In genomic region chr4:158055668-158056067, GRCh38 we compare ENCODE assay signal across 29 cellular contexts.
"Had no signal": no experiment of that assay in that cellular context is flagged by ENCODE, and none has a peak within 500 bp of the region (broad histone marks: within the 10 kb centered on the region; RNA-seq: fewer than 3 reads in every experiment).

No MANE protein-coding gene starts in this region.

- DNase-seq: activated CD4-positive, alpha-beta memory T cell treated with anti-CD3 and anti-CD28 coated beads for 36 hours; activated CD4-positive, alpha-beta T cell treated with anti-CD3 and anti-CD28 coated beads for 48 hours; activated CD8-positive, alpha-beta memory T cell treated with anti-CD3 and anti-CD28 coated beads, Interleukin-2, amount 50 U/mL, for 4 hours; activated gamma-delta T cell; activated naive CD4-positive, alpha-beta T cell treated with anti-CD3 and anti-CD28 coated beads, Interleukin-2, amount 10 ng/mL, durations not matched to agents 7 days and 5 days; activated naive CD8-positive, alpha-beta T cell treated with anti-CD3 and anti-CD28 coated beads, Interleukin-2, amount 10 ng/mL, durations not matched to agents 7 days and 5 days; activated T-cell treated with anti-CD3 and anti-CD28 coated beads, Interleukin-2, amount 50 U/mL, for 24 hours; amniotic stem cell; brain microvascular endothelial cell; dermis blood vessel endothelial cell; effector CD4-positive, alpha-beta T cell; islet precursor cell; midbrain; naive thymus-derived CD4-positive, alpha-beta T cell; nucleus accumbens; pancreas; retina; stimulated activated CD4-positive, alpha-beta T cell treated with anti-CD3 and anti-CD28 coated beads, Interleukin-4, amount 100 ng/mL, for 24 hours; stimulated activated naive CD8-positive, alpha-beta T cell treated with anti-CD3 and anti-CD28 coated beads, Interleukin-15, amount 100 ng/mL, for 72 hours; substantia nigra; thyroid gland; upper lobe of left lung had no signal

- H3K36me3 Mint-ChIP-seq: activated CD4-positive, alpha-beta memory T cell treated with anti-CD3 and anti-CD28 coated beads for 36 hours; activated naive CD4-positive, alpha-beta T cell treated with anti-CD3 and anti-CD28 coated beads, Interleukin-2, amount 10 ng/mL, durations not matched to agents 7 days and 5 days; activated naive CD8-positive, alpha-beta T cell treated with anti-CD3 and anti-CD28 coated beads, Interleukin-2, amount 10 ng/mL, durations not matched to agents 7 days and 5 days; naive thymus-derived CD4-positive, alpha-beta T cell; stimulated activated effector memory CD8-positive, alpha-beta T cell treated with anti-CD3 and anti-CD28 coated beads, Interleukin-12 subunit alpha, Interleukin-12 subunit beta, amount 100 ng/mL, for 72 hours had no signal

- H3K4me1 Mint-ChIP-seq: activated naive CD4-positive, alpha-beta T cell treated with anti-CD3 and anti-CD28 coated beads, Interleukin-2, amount 10 ng/mL, durations not matched to agents 7 days and 5 days; activated naive CD8-positive, alpha-beta T cell treated with anti-CD3 and anti-CD28 coated beads, Interleukin-2, amount 10 ng/mL, durations not matched to agents 7 days and 5 days; central memory CD8-positive, alpha-beta T cell; naive thymus-derived CD4-positive, alpha-beta T cell; stimulated activated effector memory CD8-positive, alpha-beta T cell treated with anti-CD3 and anti-CD28 coated beads, Interleukin-12 subunit alpha, Interleukin-12 subunit beta, amount 100 ng/mL, for 72 hours; stimulated activated naive CD8-positive, alpha-beta T cell treated with anti-CD3 and anti-CD28 coated beads, Interleukin-15, amount 100 ng/mL, for 72 hours had no signal

- H3K36me3 ChIP-seq: brain microvascular endothelial cell, esophagus muscularis mucosa, gastroesophageal sphincter, pancreas, prostate gland, thyroid gland, upper lobe of left lung had no signal

- H3K27ac Mint-ChIP-seq: activated CD4-positive, alpha-beta memory T cell treated with anti-CD3 and anti-CD28 coated beads for 36 hours; activated naive CD4-positive, alpha-beta T cell treated with anti-CD3 and anti-CD28 coated beads, Interleukin-2, amount 10 ng/mL, durations not matched to agents 7 days and 5 days; activated naive CD8-positive, alpha-beta T cell treated with anti-CD3 and anti-CD28 coated beads, Interleukin-2, amount 10 ng/mL, durations not matched to agents 7 days and 5 days; activated T-cell treated with anti-CD3 and anti-CD28 coated beads, Interleukin-2, amount 50 U/mL, for 24 hours; naive thymus-derived CD4-positive, alpha-beta T cell; stimulated activated effector memory CD8-positive, alpha-beta T cell treated with anti-CD3 and anti-CD28 coated beads, Interleukin-12 subunit alpha, Interleukin-12 subunit beta, amount 100 ng/mL, for 72 hours; stimulated activated naive CD8-positive, alpha-beta T cell treated with anti-CD3 and anti-CD28 coated beads, Interleukin-15, amount 100 ng/mL, for 72 hours had no signal

- ATAC-seq: gastroesophageal sphincter; naive thymus-derived CD4-positive, alpha-beta T cell; pancreas; stimulated activated effector memory CD8-positive, alpha-beta T cell treated with anti-CD3 and anti-CD28 coated beads, Interleukin-12 subunit alpha, Interleukin-12 subunit beta, amount 100 ng/mL, for 72 hours; stimulated activated naive CD8-positive, alpha-beta T cell treated with anti-CD3 and anti-CD28 coated beads, Interleukin-15, amount 100 ng/mL, for 72 hours had no signal

- H3K27me3 Mint-ChIP-seq: activated CD4-positive, alpha-beta memory T cell treated with anti-CD3 and anti-CD28 coated beads for 36 hours; activated naive CD4-positive, alpha-beta T cell treated with anti-CD3 and anti-CD28 coated beads, Interleukin-2, amount 10 ng/mL, durations not matched to agents 7 days and 5 days; activated naive CD8-positive, alpha-beta T cell treated with anti-CD3 and anti-CD28 coated beads, Interleukin-2, amount 10 ng/mL, durations not matched to agents 7 days and 5 days; activated T-cell treated with anti-CD3 and anti-CD28 coated beads, Interleukin-2, amount 50 U/mL, for 24 hours; central memory CD8-positive, alpha-beta T cell; stimulated activated naive CD8-positive, alpha-beta T cell treated with anti-CD3 and anti-CD28 coated beads, Interleukin-15, amount 100 ng/mL, for 72 hours had no signal

- H3K4me3 ChIP-seq: esophagus muscularis mucosa, gastroesophageal sphincter, hepatocyte, pancreas, prostate gland, thyroid gland, upper lobe of left lung had no signal

- H3K4me1 ChIP-seq: esophagus muscularis mucosa, gastroesophageal sphincter, pancreas, prostate gland, thyroid gland, upper lobe of left lung had no signal

- H3K9me3 ChIP-seq: esophagus muscularis mucosa, gastroesophageal sphincter, pancreas, prostate gland, thyroid gland, upper lobe of left lung had no signal

- H3K27me3 ChIP-seq: brain microvascular endothelial cell, esophagus muscularis mucosa, gastroesophageal sphincter, hepatocyte, pancreas, thyroid gland, upper lobe of left lung had no signal

- H3K4me3 Mint-ChIP-seq: activated CD4-positive, alpha-beta memory T cell treated with anti-CD3 and anti-CD28 coated beads for 36 hours; activated naive CD4-positive, alpha-beta T cell treated with anti-CD3 and anti-CD28 coated beads, Interleukin-2, amount 10 ng/mL, durations not matched to agents 7 days and 5 days; activated naive CD8-positive, alpha-beta T cell treated with anti-CD3 and anti-CD28 coated beads, Interleukin-2, amount 10 ng/mL, durations not matched to agents 7 days and 5 days; activated T-cell treated with anti-CD3 and anti-CD28 coated beads, Interleukin-2, amount 50 U/mL, for 24 hours; central memory CD8-positive, alpha-beta T cell; naive thymus-derived CD4-positive, alpha-beta T cell; neural crest cell; stimulated activated effector memory CD8-positive, alpha-beta T cell treated with anti-CD3 and anti-CD28 coated beads, Interleukin-12 subunit alpha, Interleukin-12 subunit beta, amount 100 ng/mL, for 72 hours; stimulated activated naive CD8-positive, alpha-beta T cell treated with anti-CD3 and anti-CD28 coated beads, Interleukin-15, amount 100 ng/mL, for 72 hours had no signal

- H3K79me2 ChIP-seq: hepatocyte had no signal

- H3K9me3 Mint-ChIP-seq: activated CD4-positive, alpha-beta memory T cell treated with anti-CD3 and anti-CD28 coated beads for 36 hours; activated naive CD4-positive, alpha-beta T cell treated with anti-CD3 and anti-CD28 coated beads, Interleukin-2, amount 10 ng/mL, durations not matched to agents 7 days and 5 days; activated naive CD8-positive, alpha-beta T cell treated with anti-CD3 and anti-CD28 coated beads, Interleukin-2, amount 10 ng/mL, durations not matched to agents 7 days and 5 days; activated T-cell treated with anti-CD3 and anti-CD28 coated beads, Interleukin-2, amount 50 U/mL, for 24 hours; stimulated activated naive CD8-positive, alpha-beta T cell treated with anti-CD3 and anti-CD28 coated beads, Interleukin-15, amount 100 ng/mL, for 72 hours had no signal

- H3K4me2 ChIP-seq: hepatocyte had no signal

- H2AFZ ChIP-seq: hepatocyte had no signal

- H3K27ac ChIP-seq: brain microvascular endothelial cell, esophagus muscularis mucosa, gastroesophageal sphincter, hepatocyte, pancreas, prostate gland, thyroid gland, upper lobe of left lung had no signal
